1 cellular context compared by ENCODE assay signal in the genomic region with DNA sequence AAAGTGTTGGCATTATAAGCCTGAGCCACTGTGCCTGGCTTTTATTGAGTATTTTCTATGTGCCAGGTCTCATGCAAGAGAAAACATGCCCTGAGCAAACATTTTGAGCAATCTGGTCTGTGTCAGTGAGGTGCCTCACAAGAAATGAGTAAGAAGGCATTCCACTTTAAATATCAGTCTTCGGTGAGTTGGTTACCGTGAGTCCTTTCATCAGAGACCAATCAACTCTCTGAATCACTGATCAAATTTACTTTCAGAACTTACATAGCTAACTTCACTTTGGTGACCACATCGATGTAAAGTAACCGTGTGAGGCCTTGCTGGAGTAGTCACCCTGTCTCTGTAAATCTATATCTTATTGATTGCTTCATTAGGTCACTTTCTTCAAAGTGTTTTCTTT.
TF ChIP-seq lines count a peak whose summit lies in the region.

No MANE protein-coding gene starts in this region.

TF ChIP-seq in IMR-90, 13 proteins besides CTCF, POLR2A, EP300 and RAD21:
- TF ChIP-seq BHLHE40 (IDR thresholded peaks at IDR 0.05; ENCODE audit: low read depth, low read length) (no peak), RCOR1 (IDR thresholded peaks at IDR 0.05; ENCODE audit: insufficient replicate concordance, low read length) (no peak), MXI1 (IDR thresholded peaks at IDR 0.05; ENCODE audit: borderline replicate concordance, low read depth, low read length) (no peak), SMC3 (IDR thresholded peaks at IDR 0.05; ENCODE audit: low read depth, low read length) (no peak), RFX5 (IDR thresholded peaks at IDR 0.05; ENCODE audit: low read depth, low read length) (no peak), MAZ (IDR thresholded peaks at IDR 0.05; ENCODE audit: borderline replicate concordance, low read depth, low read length) (no peak), USF2 (IDR thresholded peaks at IDR 0.05; ENCODE audit: low read depth, low read length) (no peak)
- TF ChIP-seq, protein P1, sequence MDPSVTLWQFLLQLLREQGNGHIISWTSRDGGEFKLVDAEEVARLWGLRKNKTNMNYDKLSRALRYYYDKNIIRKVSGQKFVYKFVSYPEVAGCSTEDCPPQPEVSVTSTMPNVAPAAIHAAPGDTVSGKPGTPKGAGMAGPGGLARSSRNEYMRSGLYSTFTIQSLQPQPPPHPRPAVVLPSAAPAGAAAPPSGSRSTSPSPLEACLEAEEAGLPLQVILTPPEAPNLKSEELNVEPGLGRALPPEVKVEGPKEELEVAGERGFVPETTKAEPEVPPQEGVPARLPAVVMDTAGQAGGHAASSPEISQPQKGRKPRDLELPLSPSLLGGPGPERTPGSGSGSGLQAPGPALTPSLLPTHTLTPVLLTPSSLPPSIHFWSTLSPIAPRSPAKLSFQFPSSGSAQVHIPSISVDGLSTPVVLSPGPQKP (IDR thresholded peaks at IDR 0.05; ENCODE audit: borderline replicate concordance, low read depth, low read length) = no peak
TF ChIP-seq in IMR-90: peak in this region for 0.
